20 cellular contexts compared by ENCODE assay signal in the genomic region with DNA sequence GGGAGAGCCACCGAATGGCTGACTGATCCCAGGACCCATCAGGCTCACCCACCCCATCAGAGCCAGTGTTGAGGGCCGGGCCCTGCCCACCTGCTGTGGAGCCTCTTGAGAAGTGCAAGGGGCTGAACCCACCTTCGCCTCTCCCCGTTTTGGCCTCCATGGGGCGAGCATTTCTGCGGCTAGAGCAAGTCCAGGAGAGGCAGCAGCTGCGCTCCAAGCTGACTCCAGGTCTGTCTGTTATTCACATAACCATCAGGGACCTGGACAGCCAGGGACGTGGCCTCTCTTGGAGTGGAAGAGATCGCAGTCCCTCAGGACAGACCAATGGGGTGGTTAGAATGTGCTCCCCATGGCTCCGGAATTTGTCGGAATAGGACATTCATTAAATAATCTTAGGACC.
DNase-seq lines count a peak whose midpoint lies in the region; ATAC-seq, FAIRE-seq and TF ChIP-seq lines count a peak whose summit lies in the region.
"Had no signal": no experiment of that assay in that cellular context is flagged by ENCODE, and none has a peak within 500 bp of the region (broad histone marks: within the 10 kb centered on the region; RNA-seq: fewer than 3 reads in every experiment).

No MANE protein-coding gene starts in this region.

- H3K4me1 Mint-ChIP-seq in T-helper 17 cell (peaks cover 17% of the 10 kb centered on the region), immature natural killer cell (peaks cover under 1 to 20% of the 10 kb centered on the region in 2 donors)

- peaks cover 1% of the 10 kb centered on the region; the same call in 1 of the 2 replicates for H3F3A ChIP-seq in PC-9 (ENCODE audit: insufficient read depth, low read depth)

- H3K4me3 Mint-ChIP-seq in T-helper 17 cell: no peak overlapping the region
- no peak overlapping the region for H3K4me3 Mint-ChIP-seq in immature natural killer cell
- H3K4me3 Mint-ChIP-seq: H9, IgD-negative memory B cell had no signal

- no peaks in the 10 kb centered on the region for H3K79me2 ChIP-seq in PC-9 (ENCODE audit: low read depth)

- no peak overlapping the region for H3K4me2 ChIP-seq in PC-9
- H3K4me2 ChIP-seq: KMS-11 had no signal

- H3K36me3 Mint-ChIP-seq in T-helper 17 cell (ENCODE audit: low read depth): peaks cover 8% of the 10 kb centered on the region
- H3K36me3 Mint-ChIP-seq in immature natural killer cell: peaks cover 5 to 14% (median 8%) of the 10 kb centered on the region in 3 donors

- TF ChIP-seq CTCF in kidney (IDR thresholded peaks at IDR 0.05; ENCODE audit: borderline replicate concordance, extremely low read depth, insufficient read depth): no peak
- no peak for TF ChIP-seq CTCF in pancreas (IDR thresholded peaks at IDR 0.05)
- TF ChIP-seq CTCF in PC-9 (conservative IDR thresholded peaks at IDR 0.05): no peak

- intact Hi-C loops in kidney (cut with DNase I) (no loop called here), pancreas (cut with DNase I) (no loop called here), PC-9 (cut with micrococcal nuclease; ENCODE audit: unreplicated experiment) (no loop called here)

- H3K9me3 ChIP-seq in T-helper 17 cell (ENCODE audit: control insufficient read depth, low read length, poor library complexity, severe bottlenecking): no peaks in the 10 kb centered on the region
- H3K9me3 ChIP-seq in kidney (ENCODE audit: control insufficient read depth in 1 of 2, low read length in 2 of 2): no peaks in the 10 kb centered on the region
- H3K9me3 ChIP-seq in pancreas: no peaks in the 10 kb centered on the region
- no peaks in the 10 kb centered on the region for H3K9me3 ChIP-seq in thymus (ENCODE audit: control insufficient read depth)
- no peaks in the 10 kb centered on the region for H3K9me3 ChIP-seq in PC-9 (ENCODE audit: insufficient read depth, low read depth)
- H3K9me3 ChIP-seq: SJSA1 had no signal

- H3K9ac ChIP-seq in kidney (ENCODE audit: low read length in 2 of 2): no peak overlapping the region
- H3K9ac ChIP-seq: KMS-11 had no signal

- H3K9me3 Mint-ChIP-seq in immature natural killer cell: no peaks in the 10 kb centered on the region
- H3K9me3 Mint-ChIP-seq: H9, IgD-negative memory B cell had no signal

- peaks cover 23% of the 10 kb centered on the region for H4K20me1 ChIP-seq in PC-9 (ENCODE audit: insufficient read depth)

- H3K4me1 ChIP-seq in kidney (ENCODE audit: control insufficient read depth in 1 of 2, insufficient read depth in 1 of 2, low read depth in 1 of 2, low read length in 2 of 2) (no peaks in the 10 kb centered on the region), pancreas (peaks cover 21 to 35% (median 34%) of the 10 kb centered on the region in 3 donors), thymus (ENCODE audit: control insufficient read depth, insufficient read depth, low read length) (no peaks in the 10 kb centered on the region), PC-9 (replicated peaks; ENCODE audit: insufficient read depth) (no peaks in the 10 kb centered on the region)
- H3K4me1 ChIP-seq: SJSA1 had no signal

- H3K27ac ChIP-seq in kidney (ENCODE audit: low read depth in 2 of 2, low read length in 2 of 2): no peak overlapping the region
- peak overlapping the region; percentile 29 to 75 (median 66) for H3K27ac ChIP-seq in pancreas
- H3K27ac ChIP-seq in thymus (ENCODE audit: low read depth): peak overlapping the region; percentile 55
- H3K27ac ChIP-seq in PC-9: no peak overlapping the region
- H3K27ac ChIP-seq: HL-60, KMS-11, SJSA1 had no signal

- BruUV-seq in PC-9 (replicated peaks; lab: Mats Ljungman, UMichigan): no TSS peak

- H3K27me3 ChIP-seq in pancreas: no peaks in the 10 kb centered on the region
- H3K27me3 ChIP-seq in thymus (ENCODE audit: control insufficient read depth, insufficient read depth): no peaks in the 10 kb centered on the region
- no peaks in the 10 kb centered on the region for H3K27me3 ChIP-seq in PC-9 (ENCODE audit: insufficient read depth, low read depth)
- H3K27me3 ChIP-seq: SJSA1 had no signal

- FAIRE-seq in kidney (lab: Jason Lieb, UNC): no peak
- no peak for FAIRE-seq in pancreas (lab: Jason Lieb, UNC)
- FAIRE-seq: GM12891 had no signal

- H3K9me2 ChIP-seq in PC-9 (ENCODE audit: insufficient read depth): no peaks in the 10 kb centered on the region

- H3K4me3 ChIP-seq in kidney (ENCODE audit: low read length in 2 of 2) (no peak overlapping the region), pancreas (no peak overlapping the region), thymus (ENCODE audit: low read length) (no peak overlapping the region), PC-9 (no peak overlapping the region)
- H3K4me3 ChIP-seq: SJSA1 had no signal

- ATAC-seq in T-helper 17 cell (no peak), pancreas (no peak), HG02870 (IDR thresholded peaks at IDR 0.05; ENCODE audit: unreplicated experiment) (no peak)

- H3K27ac Mint-ChIP-seq in T-helper 17 cell (peak overlapping the region; percentile 56), immature natural killer cell (no peak overlapping the region)

- no peak for DNase-seq in T-helper 17 cell
- peak; percentile 39 for DNase-seq in kidney
- no peak for DNase-seq in pancreas
- no peak for DNase-seq in cerebellum (ENCODE audit: low spot score)
- DNase-seq in immature natural killer cell: no peak
- no peak for DNase-seq in PC-9
- DNase-seq: Calu3, GF-D8, H9, MM.1S, NCI-H2029, NCI-H524 treated with DMSO at 0.1 percent for 48 hours, NCI-H774 had no signal

- WGBS in pancreas, 2 donors: 64 to 67% methylated on average over 11 of the region's 11 CpGs
- WGBS in thymus: 95% methylated on average over 11 of the region's 11 CpGs

- H2AFZ ChIP-seq in PC-9: no peak overlapping the region

- no peaks in the 10 kb centered on the region for H3K27me3 Mint-ChIP-seq in T-helper 17 cell
- H3K27me3 Mint-ChIP-seq in immature natural killer cell (ENCODE audit: low read depth in 3 of 3): peaks cover 0 to 2% (median 0%) of the 10 kb centered on the region in 3 donors
- H3K27me3 Mint-ChIP-seq: IgD-negative memory B cell had no signal

- H3K36me3 ChIP-seq in kidney (ENCODE audit: control insufficient read depth in 1 of 2, insufficient read depth in 2 of 2, low read length in 2 of 2): peaks cover 0 to 8% of the 10 kb centered on the region in 2 donors
- no peaks in the 10 kb centered on the region for H3K36me3 ChIP-seq in pancreas
- H3K36me3 ChIP-seq in thymus (ENCODE audit: control insufficient read depth, insufficient read depth): peaks cover 27% of the 10 kb centered on the region
- no peaks in the 10 kb centered on the region for H3K36me3 ChIP-seq in PC-9 (ENCODE audit: low read depth)
- H3K36me3 ChIP-seq: SJSA1 had no signal

- CTCF ChIA-PET in PC-9 (lab: Charles Lee): no interaction called here

- POLR2A ChIA-PET in PC-9 (lab: Charles Lee; ENCODE audit: unreplicated experiment): no interaction called here

Comparison
In these comparisons a context has a peak if more than half of its experiments do, and no peak if none do; other contexts are left out.
1. H3K27ac ChIP-seq: peak in pancreas (4 of 4) and thymus (single experiment); none in kidney (0 of 2) and PC-9 (single experiment).